In the genomic region with DNA sequence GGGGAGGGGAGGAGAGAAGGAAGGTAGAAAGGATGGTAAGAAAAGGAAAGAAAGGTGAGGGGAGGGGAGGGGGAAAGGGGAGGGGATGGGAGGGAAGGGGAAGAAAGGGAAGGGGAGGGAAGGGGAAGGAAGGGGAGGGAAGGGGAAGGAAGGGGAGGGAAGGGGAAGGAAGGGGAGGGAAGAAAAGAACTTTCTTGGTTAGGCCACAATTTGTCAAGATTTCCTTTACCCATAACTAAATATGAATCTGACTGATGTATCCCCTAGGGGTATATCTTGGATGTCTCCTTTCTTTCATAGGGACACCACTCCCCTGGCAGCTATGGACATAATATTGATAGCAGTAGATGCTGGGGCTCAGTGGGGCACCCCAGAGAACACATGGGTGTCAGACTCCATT, we compare ENCODE assay signal across 30 cellular contexts. TPM values are rescaled to one million over a fixed set of nuclear protein-coding genes. Genes with fewer than 3 reads are reported as not detected.
"Had no signal": no experiment of that assay in that cellular context is flagged by ENCODE, and none has a peak within 500 bp of the region (broad histone marks: within the 10 kb centered on the region; RNA-seq: fewer than 3 reads in every experiment).

No MANE protein-coding gene starts in this region.

- H3K36me3 Mint-ChIP-seq: naive thymus-derived CD4-positive, alpha-beta T cell; natural killer cell; neural progenitor cell; stimulated activated memory B cell treated with anti-CD40 and anti-IgM and Interleukin-4, amounts not matched to agents 10 μg/mL and 1 μg/mL and 100 μg/mL, for 72 hours; type B pancreatic cell had no signal

- H3K9ac ChIP-seq: neural progenitor cell had no signal

- H3K36me3 ChIP-seq: neural progenitor cell, pancreas, spleen, suprapubic skin, tibial artery, transverse colon, upper lobe of right lung, uterus had no signal

- H3K27me3 Mint-ChIP-seq: stimulated activated memory B cell treated with anti-CD40 and anti-IgM and Interleukin-4, amounts not matched to agents 10 μg/mL and 1 μg/mL and 100 μg/mL, for 72 hours had no signal

- H3K27ac Mint-ChIP-seq: naive thymus-derived CD4-positive, alpha-beta T cell; natural killer cell; neural progenitor cell; progenitor cell of endocrine pancreas; stimulated activated memory B cell treated with anti-CD40 and anti-IgM and Interleukin-4, amounts not matched to agents 10 μg/mL and 1 μg/mL and 100 μg/mL, for 72 hours; stimulated activated naive CD8-positive, alpha-beta T cell treated with anti-CD3 and anti-CD28 coated beads, Interleukin-15, amount 100 ng/mL, for 72 hours; type B pancreatic cell had no signal

- H3K4me3 Mint-ChIP-seq: naive thymus-derived CD4-positive, alpha-beta T cell; natural killer cell; nephron; neural progenitor cell; stimulated activated memory B cell treated with anti-CD40 and anti-IgM and Interleukin-4, amounts not matched to agents 10 μg/mL and 1 μg/mL and 100 μg/mL, for 72 hours; stimulated activated naive CD8-positive, alpha-beta T cell treated with anti-CD3 and anti-CD28 coated beads, Interleukin-15, amount 100 ng/mL, for 72 hours; type B pancreatic cell had no signal

- H3K27ac ChIP-seq: neural progenitor cell, pancreas, psoas muscle, skin epidermis, spleen, suprapubic skin, testis, tibial artery, transverse colon, upper lobe of right lung, uterus had no signal

- H3K4me2 ChIP-seq: neural progenitor cell, smooth muscle cell had no signal

- DNase-seq: naive thymus-derived CD4-positive, alpha-beta T cell; natural killer cell; occipital lobe; pancreas; psoas muscle; right cardiac atrium; spleen; stimulated activated CD4-positive, alpha-beta T cell treated with anti-CD3 and anti-CD28 coated beads, Interleukin-12 subunit alpha, Interleukin-12 subunit beta, amount 100 ng/mL, for 4 hours; stimulated activated CD4-positive, alpha-beta T cell treated with anti-CD3 and anti-CD28 coated beads, Interleukin-1b, Interleukin-23, amount 100 ng/mL, for 48 hours; stimulated activated CD4-positive, alpha-beta T cell treated with anti-CD3 and anti-CD28 coated beads, Interleukin-4, amount 100 ng/mL, for 1 hour; stimulated activated CD4-positive, alpha-beta T cell treated with anti-CD3 and anti-CD28 coated beads, Interleukin-4, amount 100 ng/mL, for 4 hours; stimulated activated CD8-positive, alpha-beta memory T cell treated with anti-CD3 and anti-CD28 coated beads, Interleukin-4, amount 100 ng/mL, for 48 hours; stimulated activated naive CD4-positive, alpha-beta T cell; stimulated activated naive CD8-positive, alpha-beta T cell treated with anti-CD3 and anti-CD28 coated beads, Interleukin-15, amount 100 ng/mL, for 72 hours; stimulated activated naive CD8-positive, alpha-beta T cell treated with anti-CD3 and anti-CD28 coated beads, Interleukin-15, Interleukin-2, amounts not matched to agents 100 U/mL and 50 U/mL, for 24 hours; substantia nigra; testis; tibial artery; transverse colon; upper lobe of right lung; uterus had no signal

- H3K27me3 ChIP-seq: neural progenitor cell, pancreas, suprapubic skin, testis, tibial artery, transverse colon, upper lobe of right lung, uterus had no signal

- FAIRE-seq: pancreas had no signal

- H3K4me1 Mint-ChIP-seq: naive thymus-derived CD4-positive, alpha-beta T cell; natural killer cell; stimulated activated naive CD8-positive, alpha-beta T cell treated with anti-CD3 and anti-CD28 coated beads, Interleukin-15, amount 100 ng/mL, for 72 hours had no signal

- H3K9me3 ChIP-seq: pancreas, psoas muscle, spleen, suprapubic skin, testis, tibial artery, transverse colon, upper lobe of right lung, uterus had no signal

- H3K9me3 Mint-ChIP-seq: natural killer cell; stimulated activated memory B cell treated with anti-CD40 and anti-IgM and Interleukin-4, amounts not matched to agents 10 μg/mL and 1 μg/mL and 100 μg/mL, for 72 hours; stimulated activated naive CD8-positive, alpha-beta T cell treated with anti-CD3 and anti-CD28 coated beads, Interleukin-15, amount 100 ng/mL, for 72 hours; type B pancreatic cell had no signal

- H3K4me1 ChIP-seq: neural progenitor cell, pancreas, psoas muscle, suprapubic skin, testis, uterus had no signal

- H3K4me3 ChIP-seq: neural progenitor cell, pancreas, psoas muscle, skin epidermis, smooth muscle cell, spleen, suprapubic skin, testis, tibial artery, transverse colon, upper lobe of right lung, uterus had no signal

RNA-seq across cellular contexts. Expression of gene PRELP, which starts 54.4 kb away (rescaled TPM):
- total RNA-seq: naive thymus-derived CD4-positive, alpha-beta T cell; natural killer cell had no signal
- polyA plus RNA-seq: naive thymus-derived CD4-positive, alpha-beta T cell; neural cell had no signal
